Comparison of ENCODE assay signal across 1 cellular context in the genomic region with DNA sequence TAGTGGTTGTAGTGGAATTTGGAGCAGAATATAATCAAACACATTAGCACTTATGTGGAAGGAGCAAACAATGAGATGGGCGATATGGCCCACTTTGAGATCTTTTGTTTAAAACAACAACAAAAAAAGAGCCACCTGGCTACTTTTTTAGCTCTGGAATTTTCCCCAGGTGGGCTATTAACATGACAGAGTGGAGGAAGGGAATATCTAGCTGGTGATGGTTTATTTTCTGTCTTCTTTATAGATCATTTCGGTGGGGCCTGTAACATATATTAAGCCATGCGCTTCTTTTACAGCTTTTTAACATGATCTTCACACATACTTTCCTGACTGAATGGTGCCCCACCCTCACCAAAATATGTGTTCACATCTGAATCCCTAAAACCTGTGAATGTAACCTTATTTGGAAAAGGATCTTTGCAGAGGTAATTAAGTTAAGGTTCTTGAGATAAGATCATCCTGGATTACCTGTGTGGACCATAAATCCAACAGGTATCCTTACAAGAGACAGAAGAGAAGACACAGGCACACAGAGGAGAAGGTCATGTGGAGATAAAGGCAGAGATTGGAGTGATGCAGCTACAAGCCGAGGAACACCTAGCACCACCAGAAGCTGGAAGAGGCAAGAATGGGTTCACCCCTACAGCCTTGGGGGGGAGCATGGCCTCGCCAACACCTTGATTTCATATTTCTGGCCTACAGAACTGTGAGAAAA.
TF ChIP-seq lines count a peak whose summit lies in the region.

No MANE protein-coding gene starts in this region.

TF ChIP-seq in H1, 55 proteins besides CTCF, POLR2A, EP300 and RAD21 (continued from another document):
- TF ChIP-seq POU5F1 (IDR thresholded peaks at IDR 0.05; ENCODE audit: low read depth, low read length), result 0 out of 2 replicates have a peak, but pooled peaks have one; percentile 17
- TF ChIP-seq TEAD4 (IDR thresholded peaks at IDR 0.05; ENCODE audit: low read depth, low read length), result no peak
- TF ChIP-seq ZNF274 (IDR thresholded peaks at IDR 0.05; ENCODE audit: borderline replicate concordance, extremely low read depth, low read length), result no peak
- TF ChIP-seq USF2 (IDR thresholded peaks at IDR 0.05; ENCODE audit: low read length), result no peak
- TF ChIP-seq GABPA (IDR thresholded peaks at IDR 0.05; ENCODE audit: borderline replicate concordance, insufficient read depth, low read length), result no peak
- TF ChIP-seq, protein P1, sequence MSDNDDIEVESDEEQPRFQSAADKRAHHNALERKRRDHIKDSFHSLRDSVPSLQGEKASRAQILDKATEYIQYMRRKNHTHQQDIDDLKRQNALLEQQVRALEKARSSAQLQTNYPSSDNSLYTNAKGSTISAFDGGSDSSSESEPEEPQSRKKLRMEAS (IDR thresholded peaks at IDR 0.05), result no peak
- TF ChIP-seq HDAC6 (IDR thresholded peaks at IDR 0.05; ENCODE audit: low read depth, low read length), result no peak
- TF ChIP-seq ASH2L (IDR thresholded peaks at IDR 0.05; ENCODE audit: low read length), result peak; percentile 18
- no peak for TF ChIP-seq NRF1 (IDR thresholded peaks at IDR 0.05; ENCODE audit: low read depth, low read length)
- 0 out of 2 replicates have a peak, but pooled peaks have one; percentile 10 for TF ChIP-seq KDM1A (IDR thresholded peaks at IDR 0.05; ENCODE audit: borderline replicate concordance, low read length)
- TF ChIP-seq TAF7 (optimal IDR thresholded peaks at IDR 0.05; ENCODE audit: borderline replicate concordance, low read depth, low read length), result peak; percentile 92
- TF ChIP-seq GTF2F1 (IDR thresholded peaks at IDR 0.05; ENCODE audit: borderline replicate concordance, low read depth, low read length), result no peak
- no peak for TF ChIP-seq SP4 (IDR thresholded peaks at IDR 0.05; ENCODE audit: low read length)
- no peak for TF ChIP-seq SAP30 (IDR thresholded peaks at IDR 0.05; ENCODE audit: insufficient read depth, insufficient replicate concordance, low read length)
- TF ChIP-seq SP1 (IDR thresholded peaks at IDR 0.05; ENCODE audit: low read depth, low read length), result peak; percentile 6; the same call in 1 of the 2 replicates
- TF ChIP-seq KDM4A (IDR thresholded peaks at IDR 0.05; ENCODE audit: low read depth, low read length, severe bottlenecking), result no peak
- no peak for TF ChIP-seq TAF1 (IDR thresholded peaks at IDR 0.05; ENCODE audit: low read depth, low read length)
